Comparison of ENCODE assay signal across 15 cellular contexts in the genomic region with DNA sequence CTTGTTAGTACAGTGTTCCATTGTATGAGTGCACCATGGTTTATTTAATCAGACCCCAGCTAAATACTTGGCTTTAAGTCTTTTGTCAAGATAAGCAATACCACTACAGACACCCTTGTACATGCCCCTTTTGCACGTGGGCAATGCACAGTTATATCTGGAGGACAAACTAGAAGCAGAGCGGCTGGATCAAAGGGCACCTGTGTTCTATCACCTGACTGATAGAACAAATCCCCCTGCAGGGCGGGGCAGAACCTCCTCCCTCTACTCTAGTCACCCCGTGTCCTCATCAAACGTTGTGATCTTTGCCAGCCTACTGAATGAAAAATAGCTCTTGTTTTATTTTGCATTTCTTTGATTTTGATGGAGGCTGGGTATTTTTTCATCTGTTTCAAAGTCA.
A peak's percentile ranks its signal among the peaks of the same experiment; 100 is the strongest.
DNase-seq lines count a peak whose midpoint lies in the region; ATAC-seq, FAIRE-seq and TF ChIP-seq lines count a peak whose summit lies in the region.
"Had no signal": no experiment of that assay in that cellular context is flagged by ENCODE, and none has a peak within 500 bp of the region (broad histone marks: within the 10 kb centered on the region; RNA-seq: fewer than 3 reads in every experiment).

No MANE protein-coding gene starts in this region.

- H3K4me1 ChIP-seq in small intestine (ENCODE audit: control insufficient read depth in 2 of 2, insufficient read depth in 1 of 2, low read depth in 1 of 2, low read length in 1 of 2): no peaks in the 10 kb centered on the region
- peaks cover 9% of the 10 kb centered on the region for H3K4me1 ChIP-seq in lower lobe of right lung
- no peaks in the 10 kb centered on the region for H3K4me1 ChIP-seq in psoas muscle
- H3K4me1 ChIP-seq: transverse colon had no signal

- peaks cover 2% of the 10 kb centered on the region for H3K9me3 Mint-ChIP-seq in activated CD4-positive, alpha-beta T cell treated with anti-CD3 and anti-CD28 coated beads, Interleukin-2, amount 10 ng/mL, durations not matched to agents 7 days and 5 days

- ATAC-seq in lower lobe of right lung (no peak), SK-N-SH treated with all-trans-retinoic acid at 6 μM for 48 hours (no peak), psoas muscle (no peak)

- H3K4me3 Mint-ChIP-seq in activated CD4-positive, alpha-beta T cell treated with anti-CD3 and anti-CD28 coated beads, Interleukin-2, amount 10 ng/mL, durations not matched to agents 7 days and 5 days: no peak overlapping the region

- H3K27ac ChIP-seq in small intestine (ENCODE audit: low read depth in 1 of 2, low read length in 1 of 2) (no peak overlapping the region), lower lobe of right lung (no peak overlapping the region), psoas muscle (no peak overlapping the region)
- H3K27ac ChIP-seq: PC-9, transverse colon had no signal

- CTCF ChIA-PET in activated CD4-positive, alpha-beta T cell treated with anti-CD3 and anti-CD28 coated beads, Interleukin-2, amount 10 ng/mL, durations not matched to agents 7 days and 5 days (lab: Charles Lee): no interaction called here

- no peak for FAIRE-seq in small intestine (lab: Jason Lieb, UNC)
- FAIRE-seq: kidney had no signal

- H3K9me3 ChIP-seq in small intestine (ENCODE audit: control insufficient read depth, low read depth) (no peaks in the 10 kb centered on the region), lower lobe of right lung (no peaks in the 10 kb centered on the region), psoas muscle (no peaks in the 10 kb centered on the region)
- H3K9me3 ChIP-seq: transverse colon had no signal

- peaks cover 7% of the 10 kb centered on the region for H3K36me3 Mint-ChIP-seq in activated CD4-positive, alpha-beta T cell treated with anti-CD3 and anti-CD28 coated beads, Interleukin-2, amount 10 ng/mL, durations not matched to agents 7 days and 5 days (ENCODE audit: low read depth)

- no peaks in the 10 kb centered on the region for H3K27me3 ChIP-seq in small intestine (ENCODE audit: control insufficient read depth in 2 of 2, insufficient read depth in 2 of 2, low read length in 2 of 2)
- H3K27me3 ChIP-seq in lower lobe of right lung (ENCODE audit: low read depth): peaks cover 5% of the 10 kb centered on the region
- no peaks in the 10 kb centered on the region for H3K27me3 ChIP-seq in psoas muscle (ENCODE audit: insufficient read depth in 3 of 3, low read length in 2 of 3)
- H3K27me3 ChIP-seq: transverse colon had no signal

- H3K4me3 ChIP-seq in small intestine (ENCODE audit: low read depth in 1 of 2, low read length in 2 of 2) (no peak overlapping the region), lower lobe of right lung (no peak overlapping the region), psoas muscle (no peak overlapping the region)
- H3K4me3 ChIP-seq: PC-9, transverse colon had no signal

- H3K36me3 ChIP-seq in small intestine (ENCODE audit: control insufficient read depth in 2 of 2, insufficient read depth in 2 of 2, low read length in 2 of 2) (no peaks in the 10 kb centered on the region), lower lobe of right lung (no peaks in the 10 kb centered on the region), psoas muscle (ENCODE audit: insufficient read depth in 1 of 2, low read depth in 1 of 2) (no peaks in the 10 kb centered on the region)
- H3K36me3 ChIP-seq: transverse colon had no signal

- intact Hi-C loops in lower lobe of right lung (cut with DNase I) (no loop called here), psoas muscle (cut with DNase I) (no loop called here)

- POLR2A ChIA-PET in activated CD4-positive, alpha-beta T cell treated with anti-CD3 and anti-CD28 coated beads, Interleukin-2, amount 10 ng/mL, durations not matched to agents 7 days and 5 days (lab: Charles Lee): no interaction called here

- H3K27ac Mint-ChIP-seq in activated CD4-positive, alpha-beta T cell treated with anti-CD3 and anti-CD28 coated beads, Interleukin-2, amount 10 ng/mL, durations not matched to agents 7 days and 5 days: no peak overlapping the region

- WGBS in small intestine, 3 donors: 10 to 48% (median 14%) methylated on average over 5 of the region's 5 CpGs
- WGBS in psoas muscle, 3 donors: 67 to 70% (median 69%) methylated on average over 5 of the region's 5 CpGs

- DNase-seq in activated gamma-delta T cell treated with Interleukin-2 at 50 U/mL for 16 hours (peak; percentile 36), activated gamma-delta T cell (lab: John Stamatoyannopoulos, UW) (no peak), NCI-H1930 (lab: John Stamatoyannopoulos, UW) (peak; percentile 24 to 55), small intestine (peak; percentile 62), lower lobe of right lung (no peak), psoas muscle (no peak)
- peak; percentile 26 for DNase-seq in activated CD4-positive, alpha-beta T cell treated with anti-CD3 and anti-CD28 coated beads, Interleukin-2, amount 10 ng/mL, durations not matched to agents 7 days and 5 days
- DNase-seq: amniotic stem cell, DMS79, head of caudate nucleus, kidney, PC-9, posterior cingulate gyrus, transverse colon had no signal

- TF ChIP-seq CTCF in lower lobe of right lung (IDR thresholded peaks at IDR 0.05): no peak
- TF ChIP-seq CTCF in psoas muscle (IDR thresholded peaks at IDR 0.05): no peak

- H3K27me3 Mint-ChIP-seq in activated CD4-positive, alpha-beta T cell treated with anti-CD3 and anti-CD28 coated beads, Interleukin-2, amount 10 ng/mL, durations not matched to agents 7 days and 5 days: peaks cover 20% of the 10 kb centered on the region

- peaks cover 26% of the 10 kb centered on the region for H3K4me1 Mint-ChIP-seq in activated CD4-positive, alpha-beta T cell treated with anti-CD3 and anti-CD28 coated beads, Interleukin-2, amount 10 ng/mL, durations not matched to agents 7 days and 5 days

TF ChIP-seq in SK-N-SH treated with all-trans-retinoic acid at 6 μM for 48 hours, 23 proteins besides CTCF, POLR2A, EP300 and RAD21 (continues in another document):
- TF ChIP-seq CSRNP3 (CRISPR knock-in tag; IDR thresholded peaks at IDR 0.05): no peak
- TF ChIP-seq TCF4 (CRISPR knock-in tag; IDR thresholded peaks at IDR 0.05; ENCODE audit: borderline replicate concordance): no peak
- no peak for TF ChIP-seq ZFP30 (CRISPR knock-in tag; IDR thresholded peaks at IDR 0.05)
- no peak for TF ChIP-seq POU6F1 (CRISPR knock-in tag; IDR thresholded peaks at IDR 0.05; ENCODE audit: borderline replicate concordance, low read depth)
- no peak for TF ChIP-seq ZNF565 (CRISPR knock-in tag; conservative IDR thresholded peaks at IDR 0.05; ENCODE audit: low read depth)
- TF ChIP-seq ISL1 (CRISPR knock-in tag; IDR thresholded peaks at IDR 0.05): no peak
- no peak for TF ChIP-seq OSR1 (CRISPR knock-in tag; IDR thresholded peaks at IDR 0.05)
- TF ChIP-seq GLIS3 (CRISPR knock-in tag; IDR thresholded peaks at IDR 0.05): no peak
- no peak for TF ChIP-seq CSDC2 (CRISPR knock-in tag; IDR thresholded peaks at IDR 0.05)
- TF ChIP-seq ZNF70 (CRISPR knock-in tag; IDR thresholded peaks at IDR 0.05): no peak
- no peak for TF ChIP-seq PATZ1 (CRISPR knock-in tag; IDR thresholded peaks at IDR 0.05; ENCODE audit: borderline replicate concordance)
- TF ChIP-seq PPARA (CRISPR knock-in tag; IDR thresholded peaks at IDR 0.05; ENCODE audit: borderline replicate concordance): no peak

Comparison
In these comparisons a context has a peak if more than half of its experiments do, and no peak if none do; other contexts are left out.
1. DNase-seq: peak in activated gamma-delta T cell treated with Interleukin-2 at 50 U/mL for 16 hours (single experiment), NCI-H1930 (2 of 2), activated CD4-positive, alpha-beta T cell treated with anti-CD3 and anti-CD28 coated beads, Interleukin-2, amount 10 ng/mL, durations not matched to agents 7 days and 5 days (single experiment) and small intestine (single experiment); none in activated gamma-delta T cell (single experiment), lower lobe of right lung (single experiment) and psoas muscle (0 of 2).